1 cellular context compared by ENCODE assay signal in genomic region chr9:128913995-128914772, GRCh38.
TF ChIP-seq lines count a peak whose summit lies in the region.

No MANE protein-coding gene starts in this region.

TF ChIP-seq in A549, 52 proteins besides CTCF, POLR2A, EP300 and RAD21 (continued from another document):
- TF ChIP-seq CEBPB (IDR thresholded peaks at IDR 0.05) (0 out of 4 replicates have a peak, but pooled peaks of 1 of the 2 experiments have one; percentile 34), HEYL (CRISPR knock-in tag; IDR thresholded peaks at IDR 0.05) (no peak), ZSCAN20 (CRISPR knock-in tag; IDR thresholded peaks at IDR 0.05) (no peak)
